Comparison of ENCODE assay signal across 10 cellular contexts in genomic region chr9:33946779-33947535, GRCh38.
DNase-seq lines count a peak whose midpoint lies in the region; ATAC-seq and TF ChIP-seq lines count a peak whose summit lies in the region.
"Had no signal": no experiment of that assay in that cellular context is flagged by ENCODE, and none has a peak within 500 bp of the region (broad histone marks: within the 10 kb centered on the region; RNA-seq: fewer than 3 reads in every experiment).

No MANE protein-coding gene starts in this region.

- H3K4me1 ChIP-seq in thoracic aorta (ENCODE audit: control insufficient read depth in 1 of 2, low read depth in 2 of 2): peaks cover 11 to 16% of the 10 kb centered on the region in 2 donors

- H3K27ac ChIP-seq in thoracic aorta: peak overlapping the region in 1 of 2 donors; percentile 25

- H3K9me3 ChIP-seq in thoracic aorta: no peaks in the 10 kb centered on the region

- ATAC-seq in thoracic aorta (ENCODE audit: insufficient number of reproducible peaks, low FRiP score, low read depth) (peak; percentile 70), HG02623 (IDR thresholded peaks at IDR 0.05; ENCODE audit: unreplicated experiment) (no peak)
- ATAC-seq: left colon had no signal

- TF ChIP-seq CTCF in fibroblast of the aortic adventitia (IDR thresholded peaks at IDR 0.05; ENCODE audit: insufficient read depth, low read length) (no peak), thoracic aorta (IDR thresholded peaks at IDR 0.05) (no peak)

- H3K27me3 ChIP-seq in thoracic aorta (replicated peaks; ENCODE audit: insufficient read depth): no peaks in the 10 kb centered on the region

- H3K36me3 ChIP-seq in thoracic aorta: no peaks in the 10 kb centered on the region

- peak; percentile 97 for DNase-seq in HCEC 1CT
- peak; percentile 9 for DNase-seq in T1000 (lab: John Stamatoyannopoulos, UW)
- peak; percentile 98 for DNase-seq in fibroblast of the aortic adventitia (ENCODE audit: low read depth)
- no peak for DNase-seq in thoracic aorta (ENCODE audit: low spot score)
- DNase-seq in ecto neural progenitor cell (ENCODE audit: low spot score): no peak
- DNase-seq in NCI-H187 (lab: John Stamatoyannopoulos, UW): no peak
- DNase-seq: effector CD8-positive, alpha-beta T cell; left colon; NCI-H1436 treated with DMSO at 0.1 percent for 48 hours had no signal

- H3K4me3 ChIP-seq in fibroblast of the aortic adventitia (ENCODE audit: low read depth, low read length) (no peak overlapping the region), thoracic aorta (no peak overlapping the region)

Comparison
In these comparisons a context has a peak if more than half of its experiments do, and no peak if none do; other contexts are left out.
1. DNase-seq: peak in HCEC 1CT (single experiment), T1000 (single experiment) and fibroblast of the aortic adventitia (single experiment); none in thoracic aorta (single experiment), ecto neural progenitor cell (single experiment) and NCI-H187 (0 of 2).